Comparison of ENCODE assay signal across 1 cellular context in the genomic region with DNA sequence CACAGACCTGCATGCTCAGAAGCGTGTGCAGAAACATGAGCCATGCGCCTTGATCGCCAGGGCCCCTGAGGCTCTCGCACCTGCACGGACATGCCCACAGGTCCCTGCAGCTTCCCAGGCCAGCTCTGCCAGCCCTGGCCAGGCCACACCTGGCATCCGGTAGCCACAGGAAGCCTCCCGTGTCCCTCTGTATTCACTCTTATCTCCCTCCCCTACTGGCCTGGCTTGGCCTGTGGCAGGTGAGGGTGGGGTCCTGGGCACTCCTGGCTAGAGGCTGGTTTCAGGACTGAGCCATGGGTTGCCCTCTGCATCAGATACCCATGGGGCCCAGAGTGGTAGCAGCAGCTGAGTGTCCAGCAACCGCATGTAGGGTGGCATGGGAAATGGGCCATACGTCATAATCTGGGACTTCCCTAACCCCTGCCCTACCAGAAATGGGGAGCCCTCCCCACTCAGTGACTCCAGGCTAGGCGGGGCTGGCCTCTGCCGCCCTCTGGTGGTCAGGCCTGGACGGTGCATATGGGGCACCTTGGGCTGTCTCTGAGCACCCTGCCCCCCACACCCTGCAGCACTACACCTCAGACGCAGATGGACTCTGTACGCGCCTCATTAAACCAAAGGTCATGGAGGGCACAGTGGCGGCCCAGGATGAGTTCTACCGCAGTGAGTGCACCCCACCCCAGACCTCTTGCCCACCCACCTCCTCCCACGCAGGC.
TF ChIP-seq lines count a peak whose summit lies in the region.

No MANE protein-coding gene starts in this region.

TF ChIP-seq in K562, 482 proteins besides CTCF, POLR2A, EP300 and RAD21 (continued from another document and continues in another):
- TF ChIP-seq, protein P1, sequence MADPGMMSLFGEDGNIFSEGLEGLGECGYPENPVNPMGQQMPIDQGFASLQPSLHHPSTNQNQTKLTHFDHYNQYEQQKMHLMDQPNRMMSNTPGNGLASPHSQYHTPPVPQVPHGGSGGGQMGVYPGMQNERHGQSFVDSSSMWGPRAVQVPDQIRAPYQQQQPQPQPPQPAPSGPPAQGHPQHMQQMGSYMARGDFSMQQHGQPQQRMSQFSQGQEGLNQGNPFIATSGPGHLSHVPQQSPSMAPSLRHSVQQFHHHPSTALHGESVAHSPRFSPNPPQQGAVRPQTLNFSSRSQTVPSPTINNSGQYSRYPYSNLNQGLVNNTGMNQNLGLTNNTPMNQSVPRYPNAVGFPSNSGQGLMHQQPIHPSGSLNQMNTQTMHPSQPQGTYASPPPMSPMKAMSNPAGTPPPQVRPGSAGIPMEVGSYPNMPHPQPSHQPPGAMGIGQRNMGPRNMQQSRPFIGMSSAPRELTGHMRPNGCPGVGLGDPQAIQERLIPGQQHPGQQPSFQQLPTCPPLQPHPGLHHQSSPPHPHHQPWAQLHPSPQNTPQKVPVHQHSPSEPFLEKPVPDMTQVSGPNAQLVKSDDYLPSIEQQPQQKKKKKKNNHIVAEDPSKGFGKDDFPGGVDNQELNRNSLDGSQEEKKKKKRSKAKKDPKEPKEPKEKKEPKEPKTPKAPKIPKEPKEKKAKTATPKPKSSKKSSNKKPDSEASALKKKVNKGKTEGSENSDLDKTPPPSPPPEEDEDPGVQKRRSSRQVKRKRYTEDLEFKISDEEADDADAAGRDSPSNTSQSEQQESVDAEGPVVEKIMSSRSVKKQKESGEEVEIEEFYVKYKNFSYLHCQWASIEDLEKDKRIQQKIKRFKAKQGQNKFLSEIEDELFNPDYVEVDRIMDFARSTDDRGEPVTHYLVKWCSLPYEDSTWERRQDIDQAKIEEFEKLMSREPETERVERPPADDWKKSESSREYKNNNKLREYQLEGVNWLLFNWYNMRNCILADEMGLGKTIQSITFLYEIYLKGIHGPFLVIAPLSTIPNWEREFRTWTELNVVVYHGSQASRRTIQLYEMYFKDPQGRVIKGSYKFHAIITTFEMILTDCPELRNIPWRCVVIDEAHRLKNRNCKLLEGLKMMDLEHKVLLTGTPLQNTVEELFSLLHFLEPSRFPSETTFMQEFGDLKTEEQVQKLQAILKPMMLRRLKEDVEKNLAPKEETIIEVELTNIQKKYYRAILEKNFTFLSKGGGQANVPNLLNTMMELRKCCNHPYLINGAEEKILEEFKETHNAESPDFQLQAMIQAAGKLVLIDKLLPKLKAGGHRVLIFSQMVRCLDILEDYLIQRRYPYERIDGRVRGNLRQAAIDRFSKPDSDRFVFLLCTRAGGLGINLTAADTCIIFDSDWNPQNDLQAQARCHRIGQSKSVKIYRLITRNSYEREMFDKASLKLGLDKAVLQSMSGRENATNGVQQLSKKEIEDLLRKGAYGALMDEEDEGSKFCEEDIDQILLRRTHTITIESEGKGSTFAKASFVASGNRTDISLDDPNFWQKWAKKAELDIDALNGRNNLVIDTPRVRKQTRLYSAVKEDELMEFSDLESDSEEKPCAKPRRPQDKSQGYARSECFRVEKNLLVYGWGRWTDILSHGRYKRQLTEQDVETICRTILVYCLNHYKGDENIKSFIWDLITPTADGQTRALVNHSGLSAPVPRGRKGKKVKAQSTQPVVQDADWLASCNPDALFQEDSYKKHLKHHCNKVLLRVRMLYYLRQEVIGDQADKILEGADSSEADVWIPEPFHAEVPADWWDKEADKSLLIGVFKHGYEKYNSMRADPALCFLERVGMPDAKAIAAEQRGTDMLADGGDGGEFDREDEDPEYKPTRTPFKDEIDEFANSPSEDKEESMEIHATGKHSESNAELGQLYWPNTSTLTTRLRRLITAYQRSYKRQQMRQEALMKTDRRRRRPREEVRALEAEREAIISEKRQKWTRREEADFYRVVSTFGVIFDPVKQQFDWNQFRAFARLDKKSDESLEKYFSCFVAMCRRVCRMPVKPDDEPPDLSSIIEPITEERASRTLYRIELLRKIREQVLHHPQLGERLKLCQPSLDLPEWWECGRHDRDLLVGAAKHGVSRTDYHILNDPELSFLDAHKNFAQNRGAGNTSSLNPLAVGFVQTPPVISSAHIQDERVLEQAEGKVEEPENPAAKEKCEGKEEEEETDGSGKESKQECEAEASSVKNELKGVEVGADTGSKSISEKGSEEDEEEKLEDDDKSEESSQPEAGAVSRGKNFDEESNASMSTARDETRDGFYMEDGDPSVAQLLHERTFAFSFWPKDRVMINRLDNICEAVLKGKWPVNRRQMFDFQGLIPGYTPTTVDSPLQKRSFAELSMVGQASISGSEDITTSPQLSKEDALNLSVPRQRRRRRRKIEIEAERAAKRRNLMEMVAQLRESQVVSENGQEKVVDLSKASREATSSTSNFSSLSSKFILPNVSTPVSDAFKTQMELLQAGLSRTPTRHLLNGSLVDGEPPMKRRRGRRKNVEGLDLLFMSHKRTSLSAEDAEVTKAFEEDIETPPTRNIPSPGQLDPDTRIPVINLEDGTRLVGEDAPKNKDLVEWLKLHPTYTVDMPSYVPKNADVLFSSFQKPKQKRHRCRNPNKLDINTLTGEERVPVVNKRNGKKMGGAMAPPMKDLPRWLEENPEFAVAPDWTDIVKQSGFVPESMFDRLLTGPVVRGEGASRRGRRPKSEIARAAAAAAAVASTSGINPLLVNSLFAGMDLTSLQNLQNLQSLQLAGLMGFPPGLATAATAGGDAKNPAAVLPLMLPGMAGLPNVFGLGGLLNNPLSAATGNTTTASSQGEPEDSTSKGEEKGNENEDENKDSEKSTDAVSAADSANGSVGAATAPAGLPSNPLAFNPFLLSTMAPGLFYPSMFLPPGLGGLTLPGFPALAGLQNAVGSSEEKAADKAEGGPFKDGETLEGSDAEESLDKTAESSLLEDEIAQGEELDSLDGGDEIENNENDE (IDR thresholded peaks at IDR 0.05; ENCODE audit: low read depth, low read length), result no peak
- TF ChIP-seq NCOA4 (IDR thresholded peaks at IDR 0.05; ENCODE audit: partially characterized antibody), result no peak
- TF ChIP-seq, protein P2, sequence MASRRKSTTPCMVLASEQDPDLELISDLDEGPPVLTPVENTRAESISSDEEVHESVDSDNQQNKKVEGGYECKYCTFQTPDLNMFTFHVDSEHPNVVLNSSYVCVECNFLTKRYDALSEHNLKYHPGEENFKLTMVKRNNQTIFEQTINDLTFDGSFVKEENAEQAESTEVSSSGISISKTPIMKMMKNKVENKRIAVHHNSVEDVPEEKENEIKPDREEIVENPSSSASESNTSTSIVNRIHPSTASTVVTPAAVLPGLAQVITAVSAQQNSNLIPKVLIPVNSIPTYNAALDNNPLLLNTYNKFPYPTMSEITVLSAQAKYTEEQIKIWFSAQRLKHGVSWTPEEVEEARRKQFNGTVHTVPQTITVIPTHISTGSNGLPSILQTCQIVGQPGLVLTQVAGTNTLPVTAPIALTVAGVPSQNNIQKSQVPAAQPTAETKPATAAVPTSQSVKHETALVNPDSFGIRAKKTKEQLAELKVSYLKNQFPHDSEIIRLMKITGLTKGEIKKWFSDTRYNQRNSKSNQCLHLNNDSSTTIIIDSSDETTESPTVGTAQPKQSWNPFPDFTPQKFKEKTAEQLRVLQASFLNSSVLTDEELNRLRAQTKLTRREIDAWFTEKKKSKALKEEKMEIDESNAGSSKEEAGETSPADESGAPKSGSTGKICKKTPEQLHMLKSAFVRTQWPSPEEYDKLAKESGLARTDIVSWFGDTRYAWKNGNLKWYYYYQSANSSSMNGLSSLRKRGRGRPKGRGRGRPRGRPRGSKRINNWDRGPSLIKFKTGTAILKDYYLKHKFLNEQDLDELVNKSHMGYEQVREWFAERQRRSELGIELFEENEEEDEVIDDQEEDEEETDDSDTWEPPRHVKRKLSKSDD (conservative IDR thresholded peaks at IDR 0.05; ENCODE audit: low read length), result no peak
- no peak for TF ChIP-seq ARID1B (IDR thresholded peaks at IDR 0.05)
- TF ChIP-seq, protein P3, sequence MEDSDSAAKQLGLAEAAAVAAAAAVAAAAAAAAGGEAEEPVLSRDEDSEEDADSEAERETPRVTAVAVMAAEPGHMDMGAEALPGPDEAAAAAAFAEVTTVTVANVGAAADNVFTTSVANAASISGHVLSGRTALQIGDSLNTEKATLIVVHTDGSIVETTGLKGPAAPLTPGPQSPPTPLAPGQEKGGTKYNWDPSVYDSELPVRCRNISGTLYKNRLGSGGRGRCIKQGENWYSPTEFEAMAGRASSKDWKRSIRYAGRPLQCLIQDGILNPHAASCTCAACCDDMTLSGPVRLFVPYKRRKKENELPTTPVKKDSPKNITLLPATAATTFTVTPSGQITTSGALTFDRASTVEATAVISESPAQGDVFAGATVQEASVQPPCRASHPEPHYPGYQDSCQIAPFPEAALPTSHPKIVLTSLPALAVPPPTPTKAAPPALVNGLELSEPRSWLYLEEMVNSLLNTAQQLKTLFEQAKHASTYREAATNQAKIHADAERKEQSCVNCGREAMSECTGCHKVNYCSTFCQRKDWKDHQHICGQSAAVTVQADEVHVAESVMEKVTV (CRISPR knock-in tag; IDR thresholded peaks at IDR 0.05), result peak; percentile 66; the same call in 1 of the 2 replicates
- no peak for TF ChIP-seq ILF3 (IDR thresholded peaks at IDR 0.05; ENCODE audit: borderline replicate concordance)
- no peak for TF ChIP-seq TOE1 (IDR thresholded peaks at IDR 0.05; ENCODE audit: borderline replicate concordance)
- no peak for TF ChIP-seq TOE1 (CRISPR knock-in tag; IDR thresholded peaks at IDR 0.05; ENCODE audit: borderline replicate concordance, low read depth)
- peak; percentile 40; the same call in 1 of the 2 replicates for TF ChIP-seq MYC (IDR thresholded peaks at IDR 0.05; ENCODE audit: low read depth, low read length)
- no peak for TF ChIP-seq MYC (CRISPR knock-in tag; IDR thresholded peaks at IDR 0.05; ENCODE audit: borderline replicate concordance, low read depth)
- TF ChIP-seq SIN3B (IDR thresholded peaks at IDR 0.05; ENCODE audit: low read depth), result no peak
- no peak for TF ChIP-seq TCF7 (IDR thresholded peaks at IDR 0.05; ENCODE audit: borderline replicate concordance)
- TF ChIP-seq PTTG1 (tag; IDR thresholded peaks at IDR 0.05; ENCODE audit: low read depth), result no peak
- TF ChIP-seq SAFB (IDR thresholded peaks at IDR 0.05; ENCODE audit: borderline replicate concordance, low read depth, low read length), result no peak
- TF ChIP-seq LARP7 (IDR thresholded peaks at IDR 0.05), result no peak
- TF ChIP-seq SRSF9 (IDR thresholded peaks at IDR 0.05; ENCODE audit: borderline replicate concordance, low read depth, low read length), result no peak
- TF ChIP-seq ETS2 (tag; IDR thresholded peaks at IDR 0.05; ENCODE audit: borderline replicate concordance, poor library complexity, severe bottlenecking), result no peak
- TF ChIP-seq, protein P4, sequence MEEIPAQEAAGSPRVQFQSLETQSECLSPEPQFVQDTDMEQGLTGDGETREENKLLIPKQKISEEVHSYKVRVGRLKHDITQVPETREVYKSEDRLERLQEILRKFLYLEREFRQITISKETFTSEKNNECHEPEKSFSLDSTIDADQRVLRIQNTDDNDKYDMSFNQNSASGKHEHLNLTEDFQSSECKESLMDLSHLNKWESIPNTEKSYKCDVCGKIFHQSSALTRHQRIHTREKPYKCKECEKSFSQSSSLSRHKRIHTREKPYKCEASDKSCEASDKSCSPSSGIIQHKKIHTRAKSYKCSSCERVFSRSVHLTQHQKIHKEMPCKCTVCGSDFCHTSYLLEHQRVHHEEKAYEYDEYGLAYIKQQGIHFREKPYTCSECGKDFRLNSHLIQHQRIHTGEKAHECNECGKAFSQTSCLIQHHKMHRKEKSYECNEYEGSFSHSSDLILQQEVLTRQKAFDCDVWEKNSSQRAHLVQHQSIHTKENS (CRISPR knock-in tag; IDR thresholded peaks at IDR 0.05), result no peak
- no peak for TF ChIP-seq KLF1 (tag; IDR thresholded peaks at IDR 0.05)
- TF ChIP-seq, protein P5, sequence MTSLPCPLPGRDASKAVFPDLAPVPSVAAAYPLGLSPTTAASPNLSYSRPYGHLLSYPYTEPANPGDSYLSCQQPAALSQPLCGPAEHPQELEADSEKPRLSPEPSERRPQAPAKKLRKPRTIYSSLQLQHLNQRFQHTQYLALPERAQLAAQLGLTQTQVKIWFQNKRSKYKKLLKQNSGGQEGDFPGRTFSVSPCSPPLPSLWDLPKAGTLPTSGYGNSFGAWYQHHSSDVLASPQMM (CRISPR knock-in tag; IDR thresholded peaks at IDR 0.05), result no peak
- TF ChIP-seq ELF2 (CRISPR knock-in tag; IDR thresholded peaks at IDR 0.05), result no peak
- no peak for TF ChIP-seq PML (IDR thresholded peaks at IDR 0.05; ENCODE audit: low read length)
- TF ChIP-seq, protein P6, sequence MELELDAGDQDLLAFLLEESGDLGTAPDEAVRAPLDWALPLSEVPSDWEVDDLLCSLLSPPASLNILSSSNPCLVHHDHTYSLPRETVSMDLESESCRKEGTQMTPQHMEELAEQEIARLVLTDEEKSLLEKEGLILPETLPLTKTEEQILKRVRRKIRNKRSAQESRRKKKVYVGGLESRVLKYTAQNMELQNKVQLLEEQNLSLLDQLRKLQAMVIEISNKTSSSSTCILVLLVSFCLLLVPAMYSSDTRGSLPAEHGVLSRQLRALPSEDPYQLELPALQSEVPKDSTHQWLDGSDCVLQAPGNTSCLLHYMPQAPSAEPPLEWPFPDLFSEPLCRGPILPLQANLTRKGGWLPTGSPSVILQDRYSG (tag; conservative IDR thresholded peaks at IDR 0.05; ENCODE audit: low read depth), result no peak
- TF ChIP-seq ZNF696 (CRISPR knock-in tag; conservative IDR thresholded peaks at IDR 0.05), result no peak
- TF ChIP-seq, protein P7, sequence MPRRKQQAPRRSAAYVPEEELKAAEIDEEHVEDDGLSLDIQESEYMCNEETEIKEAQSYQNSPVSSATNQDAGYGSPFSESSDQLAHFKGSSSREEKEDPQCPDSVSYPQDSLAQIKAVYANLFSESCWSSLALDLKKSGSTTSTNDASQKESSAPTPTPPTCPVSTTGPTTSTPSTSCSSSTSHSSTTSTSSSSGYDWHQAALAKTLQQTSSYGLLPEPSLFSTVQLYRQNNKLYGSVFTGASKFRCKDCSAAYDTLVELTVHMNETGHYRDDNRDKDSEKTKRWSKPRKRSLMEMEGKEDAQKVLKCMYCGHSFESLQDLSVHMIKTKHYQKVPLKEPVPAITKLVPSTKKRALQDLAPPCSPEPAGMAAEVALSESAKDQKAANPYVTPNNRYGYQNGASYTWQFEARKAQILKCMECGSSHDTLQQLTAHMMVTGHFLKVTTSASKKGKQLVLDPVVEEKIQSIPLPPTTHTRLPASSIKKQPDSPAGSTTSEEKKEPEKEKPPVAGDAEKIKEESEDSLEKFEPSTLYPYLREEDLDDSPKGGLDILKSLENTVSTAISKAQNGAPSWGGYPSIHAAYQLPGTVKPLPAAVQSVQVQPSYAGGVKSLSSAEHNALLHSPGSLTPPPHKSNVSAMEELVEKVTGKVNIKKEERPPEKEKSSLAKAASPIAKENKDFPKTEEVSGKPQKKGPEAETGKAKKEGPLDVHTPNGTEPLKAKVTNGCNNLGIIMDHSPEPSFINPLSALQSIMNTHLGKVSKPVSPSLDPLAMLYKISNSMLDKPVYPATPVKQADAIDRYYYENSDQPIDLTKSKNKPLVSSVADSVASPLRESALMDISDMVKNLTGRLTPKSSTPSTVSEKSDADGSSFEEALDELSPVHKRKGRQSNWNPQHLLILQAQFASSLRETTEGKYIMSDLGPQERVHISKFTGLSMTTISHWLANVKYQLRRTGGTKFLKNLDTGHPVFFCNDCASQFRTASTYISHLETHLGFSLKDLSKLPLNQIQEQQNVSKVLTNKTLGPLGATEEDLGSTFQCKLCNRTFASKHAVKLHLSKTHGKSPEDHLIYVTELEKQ (CRISPR knock-in tag; IDR thresholded peaks at IDR 0.05), result no peak
- no peak for TF ChIP-seq RBM39 (optimal IDR thresholded peaks at IDR 0.05; ENCODE audit: low read depth, low read length)
- no peak for TF ChIP-seq PHB2 (IDR thresholded peaks at IDR 0.05; ENCODE audit: low read depth)
- TF ChIP-seq ZNF551 (CRISPR knock-in tag; IDR thresholded peaks at IDR 0.05), result no peak
- no peak for TF ChIP-seq RBM17 (IDR thresholded peaks at IDR 0.05; ENCODE audit: borderline replicate concordance, low read depth, low read length)
- TF ChIP-seq ZNF561 (CRISPR knock-in tag; conservative IDR thresholded peaks at IDR 0.05), result no peak
- no peak for TF ChIP-seq MTA2 (IDR thresholded peaks at IDR 0.05; ENCODE audit: low read depth)
- TF ChIP-seq SMARCA4 (IDR thresholded peaks at IDR 0.05), result no peak
